9 cellular contexts compared by ENCODE assay signal in genomic region chr11:62974848-62975522, GRCh38. TPM values are rescaled to one million over a fixed set of nuclear protein-coding genes. Genes with fewer than 3 reads are reported as not detected.
DNase-seq lines count a peak whose midpoint lies in the region; ATAC-seq lines count a peak whose summit lies in the region.
"Had no signal": no experiment of that assay in that cellular context is flagged by ENCODE, and none has a peak within 500 bp of the region (broad histone marks: within the 10 kb centered on the region; RNA-seq: fewer than 3 reads in every experiment).

No MANE protein-coding gene starts in this region.

- H3K27me3 Mint-ChIP-seq in activated CD8-positive, alpha-beta memory T cell treated with anti-CD3 and anti-CD28 coated beads, Interleukin-2, amount 10 ng/mL, durations not matched to agents 7 days and 5 days: peaks cover 13% of the 10 kb centered on the region
- H3K27me3 Mint-ChIP-seq in activated naive CD8-positive, alpha-beta T cell treated with anti-CD3 and anti-CD28 coated beads for 36 hours: peaks cover 17% of the 10 kb centered on the region

- CTCF ChIA-PET in activated CD8-positive, alpha-beta memory T cell treated with anti-CD3 and anti-CD28 coated beads, Interleukin-2, amount 10 ng/mL, durations not matched to agents 7 days and 5 days (lab: Charles Lee): interaction anchor here (1.2 to 2.1 kb wide), 5 partner anchors 11 to 69 kb away, joined by 3 to 13 read pairs (median 5); no protein-coding TSS in a partner anchor

- H3K4me1 Mint-ChIP-seq in activated CD8-positive, alpha-beta memory T cell treated with anti-CD3 and anti-CD28 coated beads, Interleukin-2, amount 10 ng/mL, durations not matched to agents 7 days and 5 days: no peaks in the 10 kb centered on the region
- no peaks in the 10 kb centered on the region for H3K4me1 Mint-ChIP-seq in activated naive CD8-positive, alpha-beta T cell treated with anti-CD3 and anti-CD28 coated beads for 36 hours
- H3K4me1 Mint-ChIP-seq: naive thymus-derived CD8-positive, alpha-beta T cell had no signal

- peak; percentile 51 for ATAC-seq in activated CD8-positive, alpha-beta memory T cell treated with anti-CD3 and anti-CD28 coated beads, Interleukin-2, amount 10 ng/mL, durations not matched to agents 7 days and 5 days
- no peak for ATAC-seq in HG02852 (IDR thresholded peaks at IDR 0.05; ENCODE audit: unreplicated experiment)

- H3K4me3 Mint-ChIP-seq in activated CD8-positive, alpha-beta memory T cell treated with anti-CD3 and anti-CD28 coated beads, Interleukin-2, amount 10 ng/mL, durations not matched to agents 7 days and 5 days: no peak overlapping the region
- H3K4me3 Mint-ChIP-seq in activated naive CD8-positive, alpha-beta T cell treated with anti-CD3 and anti-CD28 coated beads for 36 hours: no peak overlapping the region
- H3K4me3 Mint-ChIP-seq: naive thymus-derived CD8-positive, alpha-beta T cell had no signal

- no peak overlapping the region for H3K27ac Mint-ChIP-seq in activated CD8-positive, alpha-beta memory T cell treated with anti-CD3 and anti-CD28 coated beads, Interleukin-2, amount 10 ng/mL, durations not matched to agents 7 days and 5 days
- H3K27ac Mint-ChIP-seq in activated naive CD8-positive, alpha-beta T cell treated with anti-CD3 and anti-CD28 coated beads for 36 hours: no peak overlapping the region
- H3K27ac Mint-ChIP-seq: naive thymus-derived CD8-positive, alpha-beta T cell had no signal

- no peaks in the 10 kb centered on the region for H3K36me3 Mint-ChIP-seq in activated CD8-positive, alpha-beta memory T cell treated with anti-CD3 and anti-CD28 coated beads, Interleukin-2, amount 10 ng/mL, durations not matched to agents 7 days and 5 days
- H3K36me3 Mint-ChIP-seq in activated naive CD8-positive, alpha-beta T cell treated with anti-CD3 and anti-CD28 coated beads for 36 hours: no peaks in the 10 kb centered on the region

- DNase-seq in activated CD8-positive, alpha-beta memory T cell treated with anti-CD3 and anti-CD28 coated beads, Interleukin-2, amount 10 ng/mL, durations not matched to agents 7 days and 5 days: no peak
- no peak for DNase-seq in activated CD8-positive, alpha-beta memory T cell treated with anti-CD3 and anti-CD28 coated beads, Interleukin-2, amount 50 U/mL, for 4 hours
- peak; percentile 48 for DNase-seq in NCI-H2029 (lab: John Stamatoyannopoulos, UW)
- peak; percentile 29 for DNase-seq in activated naive CD8-positive, alpha-beta T cell treated with anti-CD3 and anti-CD28 coated beads for 36 hours
- peak; percentile 58 for DNase-seq in left kidney (ENCODE audit: low read depth, low spot score)
- DNase-seq in GOT3 (lab: John Stamatoyannopoulos, UW): no peak
- DNase-seq in dedifferentiated amniotic fluid mesenchymal stem cell (ENCODE audit: extremely low spot score): no peak
- DNase-seq: naive thymus-derived CD8-positive, alpha-beta T cell had no signal

- H3K9me3 Mint-ChIP-seq in activated CD8-positive, alpha-beta memory T cell treated with anti-CD3 and anti-CD28 coated beads, Interleukin-2, amount 10 ng/mL, durations not matched to agents 7 days and 5 days (ENCODE audit: low read depth): no peaks in the 10 kb centered on the region
- no peaks in the 10 kb centered on the region for H3K9me3 Mint-ChIP-seq in activated naive CD8-positive, alpha-beta T cell treated with anti-CD3 and anti-CD28 coated beads for 36 hours
- H3K9me3 Mint-ChIP-seq: naive thymus-derived CD8-positive, alpha-beta T cell had no signal

RNA-seq across cellular contexts. Expression of gene SLC22A6, which starts 9.8 kb away (rescaled TPM):
- total RNA-seq in activated CD8-positive, alpha-beta memory T cell treated with anti-CD3 and anti-CD28 coated beads, Interleukin-2, amount 10 ng/mL, durations not matched to agents 7 days and 5 days: not detected
- total RNA-seq in activated naive CD8-positive, alpha-beta T cell treated with anti-CD3 and anti-CD28 coated beads for 36 hours: not detected
- total RNA-seq: naive thymus-derived CD8-positive, alpha-beta T cell had no signal

RNA-seq across cellular contexts. Expression of gene SLC22A8, which starts 40.7 kb away (rescaled TPM):
- total RNA-seq in activated CD8-positive, alpha-beta memory T cell treated with anti-CD3 and anti-CD28 coated beads, Interleukin-2, amount 10 ng/mL, durations not matched to agents 7 days and 5 days: not detected
- not detected for total RNA-seq in activated naive CD8-positive, alpha-beta T cell treated with anti-CD3 and anti-CD28 coated beads for 36 hours
- total RNA-seq: naive thymus-derived CD8-positive, alpha-beta T cell had no signal

RNA-seq across cellular contexts. Expression of gene CHRM1, which starts 53.8 kb away (rescaled TPM):
- not detected for total RNA-seq in activated CD8-positive, alpha-beta memory T cell treated with anti-CD3 and anti-CD28 coated beads, Interleukin-2, amount 10 ng/mL, durations not matched to agents 7 days and 5 days
- not detected for total RNA-seq in activated naive CD8-positive, alpha-beta T cell treated with anti-CD3 and anti-CD28 coated beads for 36 hours
- total RNA-seq: naive thymus-derived CD8-positive, alpha-beta T cell had no signal

Comparison
In these comparisons a context has a peak if more than half of its experiments do, and no peak if none do; other contexts are left out.
1. DNase-seq: peak in NCI-H2029 (single experiment), activated naive CD8-positive, alpha-beta T cell treated with anti-CD3 and anti-CD28 coated beads for 36 hours (single experiment) and left kidney (single experiment); none in activated CD8-positive, alpha-beta memory T cell treated with anti-CD3 and anti-CD28 coated beads, Interleukin-2, amount 10 ng/mL, durations not matched to agents 7 days and 5 days (single experiment), activated CD8-positive, alpha-beta memory T cell treated with anti-CD3 and anti-CD28 coated beads, Interleukin-2, amount 50 U/mL, for 4 hours (single experiment), GOT3 (single experiment) and dedifferentiated amniotic fluid mesenchymal stem cell (single experiment).